In the genomic region with DNA sequence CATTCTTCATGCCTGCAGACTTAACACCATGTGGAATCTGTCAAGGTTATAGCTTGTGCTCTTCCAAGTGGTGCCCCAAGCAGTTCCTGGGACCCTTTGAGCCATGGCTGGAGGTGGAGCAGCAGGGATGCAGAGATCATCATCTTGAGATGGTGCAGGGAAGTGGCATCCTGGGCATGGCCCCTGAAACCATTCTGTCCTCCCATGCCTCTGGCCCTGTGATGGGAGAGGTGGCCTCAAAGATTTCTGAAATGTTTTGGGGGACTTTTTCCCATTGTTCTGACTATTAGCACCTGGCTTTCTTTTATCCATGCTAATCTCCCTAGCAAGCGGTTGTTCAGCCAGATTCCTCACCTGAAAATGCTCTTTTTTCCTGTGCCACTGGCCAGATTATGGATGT, we compare ENCODE assay signal across 19 cellular contexts. TPM values are rescaled to one million over a fixed set of nuclear protein-coding genes. Genes with fewer than 3 reads are reported as not detected.
DNase-seq lines count a peak whose midpoint lies in the region; ATAC-seq, FAIRE-seq and TF ChIP-seq lines count a peak whose summit lies in the region.
"Had no signal": no experiment of that assay in that cellular context is flagged by ENCODE, and none has a peak within 500 bp of the region (broad histone marks: within the 10 kb centered on the region; RNA-seq: fewer than 3 reads in every experiment).

No MANE protein-coding gene starts in this region.

- WGBS in A549 (ENCODE audit: missing lambda C conversion rate) = 82% methylated on average over 1 of the region's 1 CpG
- WGBS in K562 (ENCODE audit: insufficient coverage, low coverage, missing lambda C conversion rate) = 8% methylated on average over 1 of the region's 1 CpG
- WGBS in transverse colon (ENCODE audit: low coverage in 1 of 2), 2 donors = 86 to 93% methylated on average over 1 of the region's 1 CpG

- intact Hi-C loops in K562 (cut with micrococcal nuclease) (no loop called here), transverse colon (cut with DNase I; ENCODE audit: low total_unique reads) (no loop called here), mucosa of descending colon (cut with DNase I, micrococcal nuclease) (no loop called here)
- intact Hi-C loops in activated T-helper 1 cell treated with anti-CD3 and anti-CD28 coated beads, Interleukin-12 subunit alpha, Interleukin-12 subunit beta, Interleukin-2, Interleukin-4 antibody, amounts not matched to agents 30 ng/mL and 10 ng/mL and 1 ng/mL, durations not matched to agents 14 hours and 24 hours and 36 hours (cut with micrococcal nuclease) = no loop called here

- H3K4me3 ChIP-seq in A549 = no peak overlapping the region
- no peak overlapping the region for H3K4me3 ChIP-seq in K562
- H3K4me3 ChIP-seq in transverse colon = no peak overlapping the region
- H3K4me3 ChIP-seq in mucosa of descending colon = no peak overlapping the region

- peaks cover 11% of the 10 kb centered on the region for H3K9me3 ChIP-seq in A549
- H3K9me3 ChIP-seq in K562 (replicated peaks; ENCODE audit: control insufficient read depth, insufficient read depth, low read depth, low read length) = no peaks in the 10 kb centered on the region
- H3K9me3 ChIP-seq in transverse colon = no peaks in the 10 kb centered on the region
- no peaks in the 10 kb centered on the region for H3K9me3 ChIP-seq in mucosa of descending colon

- TF ChIP-seq CTCF in A549 (IDR thresholded peaks at IDR 0.05) (no peak), K562 (IDR thresholded peaks at IDR 0.05 in 2 of 3, conservative IDR thresholded peaks at IDR 0.05 in 1 of 3; ENCODE audit: insufficient read depth in 2 of 3, low read depth in 1 of 3, low read length in 3 of 3) (no peak), transverse colon (IDR thresholded peaks at IDR 0.05) (no peak), mucosa of descending colon (IDR thresholded peaks at IDR 0.05) (no peak)

- no peaks in the 10 kb centered on the region for H3K9me3 Mint-ChIP-seq in activated T-helper 1 cell treated with anti-CD3 and anti-CD28 coated beads, Interleukin-12 subunit alpha, Interleukin-12 subunit beta, Interleukin-2, Interleukin-4 antibody, amounts not matched to agents 30 ng/mL and 10 ng/mL and 1 ng/mL, durations not matched to agents 14 hours and 24 hours and 36 hours

- POLR2A ChIA-PET in A549 (lab: Yijun Ruan, JAX) = no interaction called here
- POLR2A ChIA-PET in K562 (lab: Yijun Ruan, JAX) = no interaction called here

- peaks cover 33% of the 10 kb centered on the region for H3K4me1 ChIP-seq in A549
- no peaks in the 10 kb centered on the region for H3K4me1 ChIP-seq in K562 (replicated peaks in 1 of 2; ENCODE audit: control insufficient read depth in 2 of 2, insufficient read depth in 2 of 2, low read length in 2 of 2)
- peaks cover 0 to 71% (median 19%) of the 10 kb centered on the region in 4 donors for H3K4me1 ChIP-seq in transverse colon
- peaks cover 29% of the 10 kb centered on the region for H3K4me1 ChIP-seq in mucosa of descending colon (ENCODE audit: low read depth)

- peaks cover 20% of the 10 kb centered on the region for H3K27me3 Mint-ChIP-seq in activated T-helper 1 cell treated with anti-CD3 and anti-CD28 coated beads, Interleukin-12 subunit alpha, Interleukin-12 subunit beta, Interleukin-2, Interleukin-4 antibody, amounts not matched to agents 30 ng/mL and 10 ng/mL and 1 ng/mL, durations not matched to agents 14 hours and 24 hours and 36 hours (ENCODE audit: insufficient read depth)

- no peak overlapping the region; a peak in 1 of 6 replicates for H3K27ac ChIP-seq in A549
- no peak overlapping the region for H3K27ac ChIP-seq in K562 (ENCODE audit: extremely low read depth, low read depth, low read length)
- H3K27ac ChIP-seq in transverse colon = peak overlapping the region in 3 of 4 donors; percentile 7 to 48 (median 26)
- H3K27ac ChIP-seq: 22Rv1 had no signal

- no peaks in the 10 kb centered on the region for H3K9me1 ChIP-seq in K562 (ENCODE audit: control insufficient read depth, insufficient read depth, low read length)

- H3K4me3 Mint-ChIP-seq in activated T-helper 1 cell treated with anti-CD3 and anti-CD28 coated beads, Interleukin-12 subunit alpha, Interleukin-12 subunit beta, Interleukin-2, Interleukin-4 antibody, amounts not matched to agents 30 ng/mL and 10 ng/mL and 1 ng/mL, durations not matched to agents 14 hours and 24 hours and 36 hours = no peak overlapping the region
- H3K4me3 Mint-ChIP-seq: CD4-positive, alpha-beta memory T cell had no signal

- no peak for TF ChIP-seq POLR2A in A549 (IDR thresholded peaks at IDR 0.05; ENCODE audit: low read length)
- TF ChIP-seq POLR2A in K562 (conservative IDR thresholded peaks at IDR 0.05) = no peak
- no peak for TF ChIP-seq POLR2A in transverse colon (IDR thresholded peaks at IDR 0.05)

- TF ChIP-seq EP300 in A549 (IDR thresholded peaks at IDR 0.05) (no peak), K562 (IDR thresholded peaks at IDR 0.05; ENCODE audit: low read length) (no peak), transverse colon (IDR thresholded peaks at IDR 0.05; ENCODE audit: low read depth) (no peak)

- H3K27me3 ChIP-seq in K562 (ENCODE audit: control insufficient read depth in 2 of 2, insufficient read depth in 2 of 2, low read length in 2 of 2) (peaks cover 14 to 26% of the 10 kb centered on the region in 2 experiments; a peak in 4 of 5 replicates), transverse colon (no peaks in the 10 kb centered on the region)

- TF ChIP-seq RAD21 in A549 (conservative IDR thresholded peaks at IDR 0.05 in 1 of 2, IDR thresholded peaks at IDR 0.05 in 1 of 2) = no peak
- no peak for TF ChIP-seq RAD21 in K562 (CRISPR knock-in tag; conservative IDR thresholded peaks at IDR 0.05 in 1 of 2, IDR thresholded peaks at IDR 0.05 in 1 of 2)

- H3K79me2 ChIP-seq in K562 (ENCODE audit: control insufficient read depth, insufficient read depth, low read length) = no peaks in the 10 kb centered on the region

- in situ Hi-C loops in K562 (cut with MboI) (no loop called here), transverse colon (cut with MboI; ENCODE audit: low pct_ligation_motif_present in 1 of 4, low pct_unique_long_range_greater_than_20kb in 1 of 4, low sequenced_read_pairs in 3 of 4) (loop anchor here in 1 of 4 donors (25.0 kb wide), 1 partner anchor 241 kb away; no protein-coding TSS in a partner anchor)

- H3K36me3 Mint-ChIP-seq in activated T-helper 1 cell treated with anti-CD3 and anti-CD28 coated beads, Interleukin-12 subunit alpha, Interleukin-12 subunit beta, Interleukin-2, Interleukin-4 antibody, amounts not matched to agents 30 ng/mL and 10 ng/mL and 1 ng/mL, durations not matched to agents 14 hours and 24 hours and 36 hours (ENCODE audit: low read depth) = no peaks in the 10 kb centered on the region
- H3K36me3 Mint-ChIP-seq: CD4-positive, alpha-beta memory T cell had no signal

- H3K9ac ChIP-seq in K562 (ENCODE audit: insufficient read depth in 1 of 2, low read depth in 2 of 2, low read length in 2 of 2) = no peak overlapping the region

- H3K27ac Mint-ChIP-seq in activated T-helper 1 cell treated with anti-CD3 and anti-CD28 coated beads, Interleukin-12 subunit alpha, Interleukin-12 subunit beta, Interleukin-2, Interleukin-4 antibody, amounts not matched to agents 30 ng/mL and 10 ng/mL and 1 ng/mL, durations not matched to agents 14 hours and 24 hours and 36 hours = no peak overlapping the region
- H3K27ac Mint-ChIP-seq: CD4-positive, alpha-beta memory T cell had no signal

- H3K4me1 Mint-ChIP-seq in activated T-helper 1 cell treated with anti-CD3 and anti-CD28 coated beads, Interleukin-12 subunit alpha, Interleukin-12 subunit beta, Interleukin-2, Interleukin-4 antibody, amounts not matched to agents 30 ng/mL and 10 ng/mL and 1 ng/mL, durations not matched to agents 14 hours and 24 hours and 36 hours (ENCODE audit: low read depth) = no peaks in the 10 kb centered on the region
- H3K4me1 Mint-ChIP-seq: CD4-positive, alpha-beta memory T cell had no signal

- no peak overlapping the region for H2AFZ ChIP-seq in K562 (ENCODE audit: low read depth, low read length)

- FAIRE-seq in A549 (lab: Jason Lieb, UNC) (no peak), K562 (lab: Jason Lieb, UNC) (no peak)
- FAIRE-seq: A204.1, G401.6, GM12892, H54 had no signal

- BruUV-seq in K562 (replicated peaks; lab: Mats Ljungman, UMichigan) = no TSS peak

- no peaks in the 10 kb centered on the region for H4K20me1 ChIP-seq in K562 (replicated peaks; ENCODE audit: control insufficient read depth, insufficient read depth, low read length)

- CTCF ChIA-PET in A549 (lab: Yijun Ruan, JAX) (interaction anchor here (0.8 to 1.8 kb wide), 4 partner anchors 13 to 58 kb away, joined by 3 to 10 read pairs (median 4); no protein-coding TSS in a partner anchor), K562 (lab: Yijun Ruan, JAX; ENCODE audit: low intra/inter-chr PET ratio) (no interaction called here)

- DNase-seq in A549 (ENCODE audit: low read depth in 1 of 2, low spot score in 1 of 2) = no peak
- no peak for DNase-seq in K562 (ENCODE audit: extremely low read depth in 1 of 4, low spot score in 3 of 4)
- DNase-seq in mesenteric fat pad (ENCODE audit: low spot score) = peak; percentile 45
- no peak for DNase-seq in transverse colon
- DNase-seq in mucosa of descending colon = no peak
- DNase-seq in activated T-helper 1 cell treated with anti-CD3 and anti-CD28 coated beads, Interleukin-12 subunit alpha, Interleukin-12 subunit beta, Interleukin-2, Interleukin-4 antibody, amounts not matched to agents 30 ng/mL and 10 ng/mL and 1 ng/mL, durations not matched to agents 14 hours and 24 hours and 36 hours (ENCODE audit: low spot score) = no peak
- no peak for DNase-seq in NK-92 treated with Interleukin-12 subunit alpha and Interleukin-12 subunit beta, amount 100 ng/mL, for 24 hours (lab: John Stamatoyannopoulos, UW)
- DNase-seq: C1 segment of cervical spinal cord; CD4-positive, alpha-beta memory T cell; COR-L47; DMS153; DND-41; GOT3; HCEC 1CT had no signal

- H3K36me3 ChIP-seq in K562 (ENCODE audit: control insufficient read depth, insufficient read depth, low read length) (no peaks in the 10 kb centered on the region), transverse colon (no peaks in the 10 kb centered on the region), mucosa of descending colon (ENCODE audit: low read depth) (no peaks in the 10 kb centered on the region)

- H3K4me2 ChIP-seq in A549 (no peak overlapping the region), K562 (ENCODE audit: insufficient read depth, low read length) (no peak overlapping the region)

- ATAC-seq in A549 (no peak), K562 (no peak), mucosa of descending colon (no peak)

RNA-seq across cellular contexts. Expression of a gene that starts 10.3 kb away (rescaled TPM):
- 7.5 and 10.8 TPM in 2 replicates for polyA plus RNA-seq in A549 (2011; rRNA removed)
- polyA plus RNA-seq in A549 (2012; cell fraction: cytosol; rRNA removed) = 5.7 and 7.9 TPM in 2 replicates
- 4.7 and 5.0 TPM in 2 replicates for polyA plus RNA-seq in A549 (2012; cell fraction: nucleus; rRNA removed)
- 3.3 to 5.1 TPM (median 4.7 TPM) in 3 replicates for polyA plus RNA-seq in A549 (2017; fragmentation: RNase III; extraction: RNeasy Plus Mini Kit Qiagen cat#74134 plus additional on column Dnase treatment)
- 2.9 and 4.0 TPM in 2 replicates for polyA minus RNA-seq in A549 (2011; rRNA and poly(A)+ RNA removed)
- 0.46 TPM in 1 of 2 replicates, not detected in the other for total RNA-seq in K562 (2011; cell fraction: chromatin; rRNA removed; ENCODE audit: low replicate concordance)
- 0.39 and 0.50 TPM in 2 replicates for total RNA-seq in K562 (2011; cell fraction: nucleolus; rRNA removed)
- 0.44 and 0.84 TPM in 2 replicates for total RNA-seq in K562 (2011; cell fraction: nucleoplasm; rRNA removed)
- total RNA-seq in K562 (2014; rRNA removed) = 0.14 and 0.16 TPM in 2 replicates
- total RNA-seq in K562 (2014; rRNA removed; fragmentation: Illumina TruSeq; extraction: Trizol) = 0.16 TPM in 1 of 2 replicates, not detected in the other
- 0.25 and 0.41 TPM in 2 replicates for total RNA-seq in K562 (2015; rRNA removed; fragmentation: Illumina TruSeq; extraction: Trizol)
- 0.44 and 0.49 TPM in 2 replicates for total RNA-seq in K562 (2021)
- 0.11 and 0.38 TPM in 2 replicates for polyA plus RNA-seq in K562 (2011; rRNA removed)
- 0.21 and 0.91 TPM in 2 replicates for polyA plus RNA-seq in K562 (2011; cell fraction: cytosol; rRNA removed)
- polyA plus RNA-seq in K562 (2011; cell fraction: nucleus; rRNA removed) = 0.11 and 0.26 TPM in 2 replicates
- polyA plus RNA-seq in K562 (2012) = 0.65 and 0.94 TPM in 2 replicates
- 0.35 and 0.61 TPM in 2 replicates for polyA plus RNA-seq in K562 (2014; fragmentation: Illumina TruSeq; extraction: Trizol)
- under 1 TPM; 0.03 to 0.10 TPM for polyA plus RNA-seq in K562 (2014; fragmentation: Nextera tagmentation; extraction: Ambion mirVana)
- polyA plus RNA-seq in K562 (2014; rRNA removed) = 0.26 and 0.64 TPM in 2 replicates
- 0.18 TPM in 1 of 2 replicates, not detected in the other for polyA minus RNA-seq in K562 (2011; rRNA and poly(A)+ RNA removed)
- not detected in 2 replicates for polyA minus RNA-seq in K562 (2011; cell fraction: cytosol; rRNA and poly(A)+ RNA removed)
- 0.54 TPM in 1 of 2 replicates, not detected in the other for polyA minus RNA-seq in K562 (2011; cell fraction: nucleus; rRNA and poly(A)+ RNA removed)
- total RNA-seq in mesenteric fat pad = 56.4 TPM
- total RNA-seq in transverse colon = 100 to 1,000 TPM in 3 of 4 donors, 10 to 100 TPM in 1; 18.7 to 210 (median 157) TPM
- 100 to 1,000 TPM in 2 of 3 donors, 10 to 100 TPM in 1; 54.0 to 173 (median 100) TPM for total RNA-seq in mucosa of descending colon
- not detected in 2 replicates for total RNA-seq in activated T-helper 1 cell treated with anti-CD3 and anti-CD28 coated beads, Interleukin-12 subunit alpha, Interleukin-12 subunit beta, Interleukin-2, Interleukin-4 antibody, amounts not matched to agents 30 ng/mL and 10 ng/mL and 1 ng/mL, durations not matched to agents 14 hours and 24 hours and 36 hours
- polyA plus RNA-seq: CD4-positive, alpha-beta memory T cell had no signal

RNA-seq across cellular contexts. Expression of a gene that starts 54.5 kb away (rescaled TPM):
- 260 and 339 TPM in 2 replicates for polyA plus RNA-seq in A549 (2011; rRNA removed)
- 295 and 328 TPM in 2 replicates for polyA plus RNA-seq in A549 (2012; cell fraction: cytosol; rRNA removed)
- polyA plus RNA-seq in A549 (2012; cell fraction: nucleus; rRNA removed) = 73.1 and 87.0 TPM in 2 replicates
- 641 to 829 TPM (median 823 TPM) in 3 replicates for polyA plus RNA-seq in A549 (2017; fragmentation: RNase III; extraction: RNeasy Plus Mini Kit Qiagen cat#74134 plus additional on column Dnase treatment)
- 77.3 and 84.1 TPM in 2 replicates for polyA minus RNA-seq in A549 (2011; rRNA and poly(A)+ RNA removed)
- 11.4 and 13.4 TPM in 2 replicates for total RNA-seq in K562 (2011; cell fraction: chromatin; rRNA removed; ENCODE audit: low replicate concordance)
- total RNA-seq in K562 (2011; cell fraction: nucleolus; rRNA removed) = 17.2 and 21.8 TPM in 2 replicates
- total RNA-seq in K562 (2011; cell fraction: nucleoplasm; rRNA removed) = 17.8 and 26.2 TPM in 2 replicates
- 65.0 and 71.6 TPM in 2 replicates for total RNA-seq in K562 (2014; rRNA removed)
- 195 and 198 TPM in 2 replicates for total RNA-seq in K562 (2014; rRNA removed; fragmentation: Illumina TruSeq; extraction: Trizol)
- 230 and 236 TPM in 2 replicates for total RNA-seq in K562 (2015; rRNA removed; fragmentation: Illumina TruSeq; extraction: Trizol)
- total RNA-seq in K562 (2021) = 52.4 and 55.8 TPM in 2 replicates
- polyA plus RNA-seq in K562 (2011; rRNA removed) = 134 and 135 TPM in 2 replicates
- polyA plus RNA-seq in K562 (2011; cell fraction: cytosol; rRNA removed) = 42.1 and 73.6 TPM in 2 replicates
- polyA plus RNA-seq in K562 (2011; cell fraction: nucleus; rRNA removed) = 21.9 and 37.3 TPM in 2 replicates
- polyA plus RNA-seq in K562 (2012) = 85.6 and 165 TPM in 2 replicates
- 159 and 194 TPM in 2 replicates for polyA plus RNA-seq in K562 (2014; fragmentation: Illumina TruSeq; extraction: Trizol)
- polyA plus RNA-seq in K562 (2014; fragmentation: Nextera tagmentation; extraction: Ambion mirVana) = 100 to 1,000 TPM; 406 to 443 TPM
- polyA plus RNA-seq in K562 (2014; rRNA removed) = 186 and 194 TPM in 2 replicates
- 36.8 and 42.2 TPM in 2 replicates for polyA minus RNA-seq in K562 (2011; rRNA and poly(A)+ RNA removed)
- polyA minus RNA-seq in K562 (2011; cell fraction: cytosol; rRNA and poly(A)+ RNA removed) = 12.3 and 16.1 TPM in 2 replicates
- 14.5 and 23.5 TPM in 2 replicates for polyA minus RNA-seq in K562 (2011; cell fraction: nucleus; rRNA and poly(A)+ RNA removed)
- total RNA-seq in mesenteric fat pad = 268 TPM
- total RNA-seq in transverse colon = 100 to 1,000 TPM in 2 of 4 donors, 10 to 100 TPM in 2; 33.8 to 212 (median 149) TPM
- total RNA-seq in mucosa of descending colon = 100 to 1,000 TPM; 109 to 235 (median 221) TPM
- total RNA-seq in activated T-helper 1 cell treated with anti-CD3 and anti-CD28 coated beads, Interleukin-12 subunit alpha, Interleukin-12 subunit beta, Interleukin-2, Interleukin-4 antibody, amounts not matched to agents 30 ng/mL and 10 ng/mL and 1 ng/mL, durations not matched to agents 14 hours and 24 hours and 36 hours = 142 and 146 TPM in 2 replicates

RNA-seq across cellular contexts. Expression of a gene that starts 54.7 kb away (rescaled TPM):
- polyA plus RNA-seq in A549 (2011; rRNA removed) (34.3 and 38.8 TPM in 2 replicates), A549 (2017; fragmentation: RNase III; extraction: RNeasy Plus Mini Kit Qiagen cat#74134 plus additional on column Dnase treatment) (14.2 to 17.7 TPM (median 16.6 TPM) in 3 replicates), K562 (2011; rRNA removed) (12.4 and 15.7 TPM in 2 replicates), K562 (2014; fragmentation: Illumina TruSeq; extraction: Trizol) (15.1 and 15.2 TPM in 2 replicates), K562 (2014; fragmentation: Nextera tagmentation; extraction: Ambion mirVana) (10 to 100 TPM; 26.1 to 26.2 TPM), K562 (2014; rRNA removed) (13.4 and 14.4 TPM in 2 replicates)
- 6.7 and 7.4 TPM in 2 replicates for polyA plus RNA-seq in A549 (2012; cell fraction: cytosol; rRNA removed)
- 1.3 and 2.4 TPM in 2 replicates for polyA plus RNA-seq in A549 (2012; cell fraction: nucleus; rRNA removed)
- polyA minus RNA-seq in A549 (2011; rRNA and poly(A)+ RNA removed) = 3.0 and 4.7 TPM in 2 replicates
- 4.1 and 6.2 TPM in 2 replicates for total RNA-seq in K562 (2011; cell fraction: chromatin; rRNA removed; ENCODE audit: low replicate concordance)
- 2.3 and 3.3 TPM in 2 replicates for total RNA-seq in K562 (2011; cell fraction: nucleolus; rRNA removed)
- total RNA-seq in K562 (2011; cell fraction: nucleoplasm; rRNA removed) = 4.6 and 5.0 TPM in 2 replicates
- total RNA-seq in K562 (2014; rRNA removed) (4.8 and 8.9 TPM in 2 replicates), K562 (2014; rRNA removed; fragmentation: Illumina TruSeq; extraction: Trizol) (12.0 and 15.6 TPM in 2 replicates), K562 (2015; rRNA removed; fragmentation: Illumina TruSeq; extraction: Trizol) (11.7 and 14.5 TPM in 2 replicates), K562 (2021) (8.6 and 8.7 TPM in 2 replicates), mesenteric fat pad (12.5 TPM), transverse colon (10 to 100 TPM in 1 of 4 donors, 1 to 10 TPM in 1, not detected in 2; 2.9 to 11.3 TPM), mucosa of descending colon (10 to 100 TPM in 1 of 3 donors, 1 to 10 TPM in 2; 5.4 to 11.2 (median 5.5) TPM)
- polyA plus RNA-seq in K562 (2011; cell fraction: cytosol; rRNA removed) = 3.1 and 5.8 TPM in 2 replicates
- 6.5 and 8.1 TPM in 2 replicates for polyA plus RNA-seq in K562 (2011; cell fraction: nucleus; rRNA removed)
- polyA plus RNA-seq in K562 (2012) = 6.5 and 19.3 TPM in 2 replicates
- 4.4 and 6.0 TPM in 2 replicates for polyA minus RNA-seq in K562 (2011; rRNA and poly(A)+ RNA removed)
- 1.4 and 3.0 TPM in 2 replicates for polyA minus RNA-seq in K562 (2011; cell fraction: cytosol; rRNA and poly(A)+ RNA removed)
- polyA minus RNA-seq in K562 (2011; cell fraction: nucleus; rRNA and poly(A)+ RNA removed) = 3.0 and 4.1 TPM in 2 replicates
- total RNA-seq in activated T-helper 1 cell treated with anti-CD3 and anti-CD28 coated beads, Interleukin-12 subunit alpha, Interleukin-12 subunit beta, Interleukin-2, Interleukin-4 antibody, amounts not matched to agents 30 ng/mL and 10 ng/mL and 1 ng/mL, durations not matched to agents 14 hours and 24 hours and 36 hours = 10.3 and 10.7 TPM in 2 replicates

Comparison
In these comparisons a context has a peak if more than half of its experiments do, and no peak if none do; other contexts are left out.
1. H3K27ac ChIP-seq: peak in transverse colon (3 of 4); none in A549 (0 of 2) and K562 (single experiment).
2. RNA of a gene that starts 10.3 kb away (total RNA-seq): 18.7 to 210 TPM in transverse colon, 54.0 to 173 TPM in mucosa of descending colon and 56.4 TPM in mesenteric fat pad (single experiment); 0.14 to 0.84 TPM in K562 and not detected in activated T-helper 1 cell treated with anti-CD3 and anti-CD28 coated beads, Interleukin-12 subunit alpha, Interleukin-12 subunit beta, Interleukin-2, Interleukin-4 antibody, amounts not matched to agents 30 ng/mL and 10 ng/mL and 1 ng/mL, durations not matched to agents 14 hours and 24 hours and 36 hours; every median in the first group is over 10 times any median in the second.